Comparison of ENCODE assay signal across 16 cellular contexts in genomic region chr6:10541591-10541990, GRCh38.
"Had no signal": no experiment of that assay in that cellular context is flagged by ENCODE, and none has a peak within 500 bp of the region (broad histone marks: within the 10 kb centered on the region; RNA-seq: fewer than 3 reads in every experiment).

No MANE protein-coding gene starts in this region.

- H3K4me1 ChIP-seq: psoas muscle, suprapubic skin, upper lobe of right lung had no signal

- H3K4me3 ChIP-seq: psoas muscle, suprapubic skin, upper lobe of right lung had no signal

- H3K27ac Mint-ChIP-seq: activated CD4-positive, alpha-beta T cell treated with anti-CD3 and anti-CD28 coated beads, Interleukin-2, amount 10 ng/mL, durations not matched to agents 7 days and 5 days; activated naive CD8-positive, alpha-beta T cell; endodermal cell; stimulated activated naive CD8-positive, alpha-beta T cell treated with anti-CD3 and anti-CD28 coated beads, Interleukin-15, Interleukin-2, amounts not matched to agents 100 ng/mL and 50 ng/mL, for 24 hours had no signal

- H3K4me1 Mint-ChIP-seq: activated CD4-positive, alpha-beta T cell treated with anti-CD3 and anti-CD28 coated beads, Interleukin-2, amount 10 ng/mL, durations not matched to agents 7 days and 5 days had no signal

- ATAC-seq: psoas muscle, sciatic nerve had no signal

- H3K27me3 ChIP-seq: suprapubic skin, upper lobe of right lung had no signal

- H3K27me3 Mint-ChIP-seq: activated CD4-positive, alpha-beta T cell treated with anti-CD3 and anti-CD28 coated beads, Interleukin-2, amount 10 ng/mL, durations not matched to agents 7 days and 5 days; activated naive CD8-positive, alpha-beta T cell; stimulated activated naive CD8-positive, alpha-beta T cell treated with anti-CD3 and anti-CD28 coated beads, Interleukin-15, Interleukin-2, amounts not matched to agents 100 ng/mL and 50 ng/mL, for 24 hours had no signal

- DNase-seq: activated CD4-positive, alpha-beta T cell treated with anti-CD3 and anti-CD28 coated beads, Interleukin-2, amount 10 ng/mL, durations not matched to agents 7 days and 5 days; activated CD4-positive, CD25-positive, alpha-beta regulatory T cell; activated CD8-positive, alpha-beta memory T cell treated with anti-CD3 and anti-CD28 coated beads for 24 hours; activated gamma-delta T cell treated with Interleukin-2 at 50 U/mL for 16 hours; cerebellar nuclear complex; endodermal cell; erythroblast; islet precursor cell; mesenchymal stem cell; psoas muscle; T-helper 2 cell; upper lobe of right lung had no signal

- H3K4me3 Mint-ChIP-seq: activated CD4-positive, alpha-beta T cell treated with anti-CD3 and anti-CD28 coated beads, Interleukin-2, amount 10 ng/mL, durations not matched to agents 7 days and 5 days; activated naive CD8-positive, alpha-beta T cell; endodermal cell; stimulated activated naive CD8-positive, alpha-beta T cell treated with anti-CD3 and anti-CD28 coated beads, Interleukin-15, Interleukin-2, amounts not matched to agents 100 ng/mL and 50 ng/mL, for 24 hours had no signal

- H3K36me3 ChIP-seq: suprapubic skin, upper lobe of right lung had no signal

- H3K27ac ChIP-seq: psoas muscle, suprapubic skin, upper lobe of right lung had no signal

- H3K9me3 ChIP-seq: psoas muscle, suprapubic skin, upper lobe of right lung had no signal
